In the genomic region with DNA sequence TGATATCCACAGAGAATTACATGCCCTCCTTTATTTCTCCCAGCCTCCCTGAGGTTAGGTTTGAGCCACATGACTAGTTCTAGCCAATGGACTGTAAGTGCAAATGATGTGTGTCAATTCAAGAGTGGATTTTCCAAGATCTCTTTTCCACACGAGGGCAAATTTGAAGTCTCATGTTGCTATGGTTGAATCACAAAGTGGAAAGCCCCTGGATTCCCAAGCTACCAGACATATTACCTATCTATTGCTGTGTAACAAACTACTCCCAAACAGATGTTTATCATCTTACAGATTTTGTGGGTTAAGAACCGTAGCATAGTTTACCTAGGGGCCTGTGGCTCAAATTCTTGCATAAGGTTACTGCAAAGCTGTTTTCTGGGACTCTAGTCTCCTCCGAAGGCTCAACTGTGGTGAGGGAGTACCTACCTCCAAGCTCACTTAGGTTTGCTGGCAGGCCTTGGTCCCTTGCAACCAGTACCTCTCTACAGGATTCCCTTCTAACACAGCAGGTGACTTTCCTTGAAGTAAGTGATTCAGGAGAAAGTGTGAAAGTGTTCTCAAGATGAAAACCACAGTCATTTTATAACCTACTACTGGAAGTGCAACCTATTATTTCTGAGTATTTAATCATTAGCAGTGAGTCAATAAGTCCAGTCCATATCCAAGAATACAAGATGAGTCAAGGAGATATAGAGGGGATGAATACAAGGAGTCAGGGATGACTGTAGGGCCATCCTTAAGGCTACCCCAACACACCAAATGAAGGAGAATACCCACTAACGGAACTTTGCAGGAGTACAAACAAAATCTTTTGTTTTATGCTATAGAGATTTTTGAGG, we compare ENCODE assay signal across 14 cellular contexts.
DNase-seq lines count a peak whose midpoint lies in the region; ATAC-seq lines count a peak whose summit lies in the region.
"Had no signal": no experiment of that assay in that cellular context is flagged by ENCODE, and none has a peak within 500 bp of the region (broad histone marks: within the 10 kb centered on the region; RNA-seq: fewer than 3 reads in every experiment).

No MANE protein-coding gene starts in this region.

- intact Hi-C loops in activated T-helper 2 cell treated with anti-CD3 and anti-CD28 coated beads, Interferon-gamma antibody, Interleukin-2, Interleukin-4, amounts not matched to agents 10 μg/mL and 5 μg/mL and 100 μg/mL, durations not matched to agents 14 hours and 24 hours and 36 hours (cut with micrococcal nuclease): loop anchor here (1.0 to 5.0 kb wide), 13 partner anchors 9 to 980 kb away; no protein-coding TSS in a partner anchor

- H3K4me1 Mint-ChIP-seq in activated naive CD4-positive, alpha-beta T cell treated with anti-CD3 and anti-CD28 coated beads, Interleukin-2, amount 10 ng/mL, durations not matched to agents 7 days and 5 days: peaks cover 41% of the 10 kb centered on the region
- peaks cover 40% of the 10 kb centered on the region for H3K4me1 Mint-ChIP-seq in activated T-helper 2 cell treated with anti-CD3 and anti-CD28 coated beads, Interferon-gamma antibody, Interleukin-2, Interleukin-4, amounts not matched to agents 10 μg/mL and 5 μg/mL and 100 μg/mL, durations not matched to agents 14 hours and 24 hours and 36 hours (ENCODE audit: low read depth)
- peaks cover 38% of the 10 kb centered on the region for H3K4me1 Mint-ChIP-seq in stimulated activated naive CD8-positive, alpha-beta T cell treated with anti-CD3 and anti-CD28 coated beads, Interleukin-15, amount 100 ng/mL, for 72 hours

- peaks cover 1% of the 10 kb centered on the region for H3K36me3 Mint-ChIP-seq in activated naive CD4-positive, alpha-beta T cell treated with anti-CD3 and anti-CD28 coated beads, Interleukin-2, amount 10 ng/mL, durations not matched to agents 7 days and 5 days
- H3K36me3 Mint-ChIP-seq in activated T-helper 2 cell treated with anti-CD3 and anti-CD28 coated beads, Interferon-gamma antibody, Interleukin-2, Interleukin-4, amounts not matched to agents 10 μg/mL and 5 μg/mL and 100 μg/mL, durations not matched to agents 14 hours and 24 hours and 36 hours (ENCODE audit: low read depth): no peaks in the 10 kb centered on the region

- CTCF ChIA-PET in activated naive CD4-positive, alpha-beta T cell treated with anti-CD3 and anti-CD28 coated beads, Interleukin-2, amount 10 ng/mL, durations not matched to agents 7 days and 5 days (lab: Charles Lee): interaction anchor here (1.5 kb wide), 1 partner anchor 9 kb away, joined by 5 read pairs; no protein-coding TSS in a partner anchor

- H3K27me3 Mint-ChIP-seq in activated naive CD4-positive, alpha-beta T cell treated with anti-CD3 and anti-CD28 coated beads, Interleukin-2, amount 10 ng/mL, durations not matched to agents 7 days and 5 days: no peaks in the 10 kb centered on the region
- H3K27me3 Mint-ChIP-seq in activated T-helper 2 cell treated with anti-CD3 and anti-CD28 coated beads, Interferon-gamma antibody, Interleukin-2, Interleukin-4, amounts not matched to agents 10 μg/mL and 5 μg/mL and 100 μg/mL, durations not matched to agents 14 hours and 24 hours and 36 hours (ENCODE audit: low read depth): peaks cover 30% of the 10 kb centered on the region
- no peaks in the 10 kb centered on the region for H3K27me3 Mint-ChIP-seq in stimulated activated naive CD8-positive, alpha-beta T cell treated with anti-CD3 and anti-CD28 coated beads, Interleukin-15, amount 100 ng/mL, for 72 hours

- no peak overlapping the region for H3K4me3 Mint-ChIP-seq in activated naive CD4-positive, alpha-beta T cell treated with anti-CD3 and anti-CD28 coated beads, Interleukin-2, amount 10 ng/mL, durations not matched to agents 7 days and 5 days
- no peak overlapping the region for H3K4me3 Mint-ChIP-seq in activated T-helper 2 cell treated with anti-CD3 and anti-CD28 coated beads, Interferon-gamma antibody, Interleukin-2, Interleukin-4, amounts not matched to agents 10 μg/mL and 5 μg/mL and 100 μg/mL, durations not matched to agents 14 hours and 24 hours and 36 hours (ENCODE audit: low read depth)
- H3K4me3 Mint-ChIP-seq in stimulated activated naive CD8-positive, alpha-beta T cell treated with anti-CD3 and anti-CD28 coated beads, Interleukin-15, amount 100 ng/mL, for 72 hours: no peak overlapping the region

- ATAC-seq in HG02973 (IDR thresholded peaks at IDR 0.05; ENCODE audit: unreplicated experiment): peak; percentile 31
- peak; percentile 46 for ATAC-seq in stimulated activated naive CD8-positive, alpha-beta T cell treated with anti-CD3 and anti-CD28 coated beads, Interleukin-15, amount 100 ng/mL, for 72 hours

- DNase-seq in activated naive CD4-positive, alpha-beta T cell treated with Interleukin-2 at 50 U/mL for 16 hours: peak; percentile 12
- no peak for DNase-seq in activated naive CD4-positive, alpha-beta T cell treated with anti-CD3 and anti-CD28 coated beads, Interleukin-2, amount 10 ng/mL, durations not matched to agents 7 days and 5 days
- no peak for DNase-seq in activated T-helper 2 cell treated with anti-CD3 and anti-CD28 coated beads, Interferon-gamma antibody, Interleukin-2, Interleukin-4, amounts not matched to agents 10 μg/mL and 5 μg/mL and 100 μg/mL, durations not matched to agents 14 hours and 24 hours and 36 hours (ENCODE audit: low spot score)
- no peak for DNase-seq in stimulated activated naive CD8-positive, alpha-beta T cell treated with anti-CD3 and anti-CD28 coated beads, Interleukin-15, amount 100 ng/mL, for 72 hours
- no peak for DNase-seq in effector CD8-positive, alpha-beta T cell (lab: John Stamatoyannopoulos, UW)
- DNase-seq in mesenteric fat pad (ENCODE audit: low spot score) (no peak), LoVo (ENCODE audit: low spot score) (no peak)
- DNase-seq: cortex of kidney; left ventricle myocardium inferior; NCI-H1092 treated with DMSO at 0.1 percent for 48 hours; NCI-H69; nucleus accumbens; stimulated activated CD4-positive, alpha-beta T cell treated with anti-CD3 and anti-CD28 coated beads, Interleukin-2, amount 100 ng/mL, for 48 hours had no signal

- H3K9me3 Mint-ChIP-seq in activated naive CD4-positive, alpha-beta T cell treated with anti-CD3 and anti-CD28 coated beads, Interleukin-2, amount 10 ng/mL, durations not matched to agents 7 days and 5 days: no peaks in the 10 kb centered on the region
- H3K9me3 Mint-ChIP-seq in activated T-helper 2 cell treated with anti-CD3 and anti-CD28 coated beads, Interferon-gamma antibody, Interleukin-2, Interleukin-4, amounts not matched to agents 10 μg/mL and 5 μg/mL and 100 μg/mL, durations not matched to agents 14 hours and 24 hours and 36 hours: no peaks in the 10 kb centered on the region
- H3K9me3 Mint-ChIP-seq in stimulated activated naive CD8-positive, alpha-beta T cell treated with anti-CD3 and anti-CD28 coated beads, Interleukin-15, amount 100 ng/mL, for 72 hours: no peaks in the 10 kb centered on the region

- no peak overlapping the region for H3K27ac Mint-ChIP-seq in activated naive CD4-positive, alpha-beta T cell treated with anti-CD3 and anti-CD28 coated beads, Interleukin-2, amount 10 ng/mL, durations not matched to agents 7 days and 5 days
- peak overlapping the region; percentile 56 for H3K27ac Mint-ChIP-seq in activated T-helper 2 cell treated with anti-CD3 and anti-CD28 coated beads, Interferon-gamma antibody, Interleukin-2, Interleukin-4, amounts not matched to agents 10 μg/mL and 5 μg/mL and 100 μg/mL, durations not matched to agents 14 hours and 24 hours and 36 hours
- H3K27ac Mint-ChIP-seq in stimulated activated naive CD8-positive, alpha-beta T cell treated with anti-CD3 and anti-CD28 coated beads, Interleukin-15, amount 100 ng/mL, for 72 hours: peak overlapping the region; percentile 49 to 82
